In genomic region chr16:89040391-89040790, GRCh38 we compare ENCODE assay signal across 14 cellular contexts.
"Had no signal": no experiment of that assay in that cellular context is flagged by ENCODE, and none has a peak within 500 bp of the region (broad histone marks: within the 10 kb centered on the region; RNA-seq: fewer than 3 reads in every experiment).

No MANE protein-coding gene starts in this region.

- H3K27ac ChIP-seq: esophagus muscularis mucosa, gastroesophageal sphincter, heart right ventricle had no signal

- H3K36me3 ChIP-seq: esophagus muscularis mucosa, gastroesophageal sphincter, heart right ventricle had no signal

- H3K9me3 Mint-ChIP-seq: activated naive CD4-positive, alpha-beta T cell treated with anti-CD3 and anti-CD28 coated beads, Interleukin-2, amount 50 U/mL, for 24 hours; activated T-cell treated with anti-CD3 and anti-CD28 coated beads, Interleukin-2, amount 50 U/mL, for 72 hours; naive thymus-derived CD8-positive, alpha-beta T cell; stimulated activated naive CD8-positive, alpha-beta T cell treated with anti-CD3 and anti-CD28 coated beads, Interleukin-15, amount 100 ng/mL, for 72 hours had no signal

- H3K4me1 ChIP-seq: esophagus muscularis mucosa, gastroesophageal sphincter, heart right ventricle had no signal

- H3K4me3 Mint-ChIP-seq: activated naive CD4-positive, alpha-beta T cell treated with anti-CD3 and anti-CD28 coated beads, Interleukin-2, amount 50 U/mL, for 24 hours; activated T-cell treated with anti-CD3 and anti-CD28 coated beads, Interleukin-2, amount 50 U/mL, for 72 hours; naive thymus-derived CD8-positive, alpha-beta T cell; stimulated activated naive CD8-positive, alpha-beta T cell treated with anti-CD3 and anti-CD28 coated beads, Interleukin-15, amount 100 ng/mL, for 72 hours had no signal

- H3K4me3 ChIP-seq: esophagus muscularis mucosa, gastroesophageal sphincter, heart right ventricle had no signal

- H3K36me3 Mint-ChIP-seq: activated naive CD4-positive, alpha-beta T cell treated with anti-CD3 and anti-CD28 coated beads, Interleukin-2, amount 50 U/mL, for 24 hours; naive thymus-derived CD8-positive, alpha-beta T cell had no signal

- H3K27me3 Mint-ChIP-seq: activated naive CD4-positive, alpha-beta T cell treated with anti-CD3 and anti-CD28 coated beads, Interleukin-2, amount 50 U/mL, for 24 hours had no signal

- H3K27ac Mint-ChIP-seq: activated naive CD4-positive, alpha-beta T cell treated with anti-CD3 and anti-CD28 coated beads, Interleukin-2, amount 50 U/mL, for 24 hours; activated T-cell treated with anti-CD3 and anti-CD28 coated beads, Interleukin-2, amount 50 U/mL, for 72 hours; naive thymus-derived CD8-positive, alpha-beta T cell; stimulated activated naive CD8-positive, alpha-beta T cell treated with anti-CD3 and anti-CD28 coated beads, Interleukin-15, amount 100 ng/mL, for 72 hours had no signal

- DNase-seq: activated CD4-positive, alpha-beta T cell treated with anti-CD3 and anti-CD28 coated beads, Interleukin-2, amount 50 U/mL, for 4 hours; activated gamma-delta T cell; activated T-cell treated with anti-CD3 and anti-CD28 coated beads, Interleukin-2, amount 50 U/mL, for 72 hours; dermis blood vessel endothelial cell; effector memory CD4-positive, alpha-beta T cell; kidney glomerular epithelial cell; retina; stimulated activated naive CD8-positive, alpha-beta T cell treated with anti-CD3 and anti-CD28 coated beads, Interleukin-15, amount 100 ng/mL, for 72 hours; trophoblast cell had no signal

- H3K9me3 ChIP-seq: esophagus muscularis mucosa, gastroesophageal sphincter, heart right ventricle had no signal

- ATAC-seq: activated T-cell treated with anti-CD3 and anti-CD28 coated beads, Interleukin-2, amount 50 U/mL, for 72 hours; gastroesophageal sphincter; heart right ventricle; naive thymus-derived CD8-positive, alpha-beta T cell; stimulated activated naive CD8-positive, alpha-beta T cell treated with anti-CD3 and anti-CD28 coated beads, Interleukin-15, amount 100 ng/mL, for 72 hours had no signal
